ENCODE assay signal across 17 cellular contexts in the genomic region with DNA sequence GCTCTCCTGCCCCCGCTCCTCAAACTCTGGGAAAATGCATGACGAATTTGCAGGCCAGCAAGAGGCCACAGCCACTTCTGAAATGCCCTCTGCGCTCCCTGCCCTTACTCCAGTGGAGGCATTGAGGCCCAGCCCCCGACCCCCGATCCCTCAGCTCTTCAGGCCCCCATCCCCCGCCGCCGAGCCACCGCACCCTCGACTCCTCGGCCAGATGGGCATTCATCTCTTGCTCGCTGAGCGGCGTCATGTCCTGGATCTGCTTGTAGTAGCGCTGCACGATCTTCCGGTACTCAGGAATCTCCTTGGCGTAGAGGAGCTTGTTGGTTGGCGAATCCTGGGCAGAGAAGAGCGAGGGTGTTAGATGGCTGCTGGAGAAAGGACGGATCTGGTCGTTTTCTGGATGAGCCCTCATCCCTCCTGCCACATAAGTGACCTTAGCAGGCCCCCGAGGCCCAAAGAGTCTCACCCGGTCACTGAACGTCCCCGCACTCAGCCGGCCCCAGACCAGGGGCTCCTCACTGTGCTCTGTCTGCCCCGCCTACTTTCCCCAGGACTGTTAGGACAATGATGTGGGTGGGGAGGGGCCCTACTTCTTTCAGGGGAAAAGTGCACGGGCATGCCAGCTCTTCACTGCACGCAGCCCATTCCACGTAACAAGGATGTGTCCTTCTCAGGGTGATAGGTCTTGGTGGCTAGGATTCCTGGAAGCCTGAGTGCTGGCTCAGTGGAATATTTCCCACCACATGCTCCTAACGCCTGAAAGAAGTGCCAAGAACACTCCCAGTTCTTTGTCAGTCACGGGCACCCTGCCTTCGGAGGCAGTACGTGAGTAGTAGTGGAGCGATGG. TPM values are rescaled to one million over a fixed set of nuclear protein-coding genes. Genes with fewer than 3 reads are reported as not detected.
DNase-seq lines count a peak whose midpoint lies in the region; ATAC-seq, FAIRE-seq and TF ChIP-seq lines count a peak whose summit lies in the region.
"Had no signal": no experiment of that assay in that cellular context is flagged by ENCODE, and none has a peak within 500 bp of the region (broad histone marks: within the 10 kb centered on the region; RNA-seq: fewer than 3 reads in every experiment).

No MANE protein-coding gene starts in this region.

- H3K27ac ChIP-seq in esophagus squamous epithelium: peak overlapping the region in 3 of 4 donors; percentile 35 to 86 (median 85)
- peak overlapping the region; percentile 55 for H3K27ac ChIP-seq in upper lobe of right lung
- H3K27ac ChIP-seq in HepG2 (ENCODE audit: extremely low read length, insufficient read depth, low read length): no peak overlapping the region

- H2AFZ ChIP-seq in HepG2 (ENCODE audit: low read length): no peak overlapping the region

- CTCF ChIA-PET in HepG2 (lab: Yijun Ruan, JAX; ENCODE audit: low intra/inter-chr PET ratio, low total read pairs): no interaction called here

- H4K20me1 ChIP-seq in HepG2 (ENCODE audit: insufficient read depth, low read length): no peaks in the 10 kb centered on the region

- H3K4me1 ChIP-seq in esophagus squamous epithelium: peaks cover 14 to 98% (median 41%) of the 10 kb centered on the region in 3 donors
- peaks cover 73% of the 10 kb centered on the region for H3K4me1 ChIP-seq in upper lobe of right lung
- peaks cover 46% of the 10 kb centered on the region for H3K4me1 ChIP-seq in HepG2 (ENCODE audit: insufficient read depth, low read length)

- 74 to 75% methylated on average over 19 to 27 of the region's 36 CpGs for WGBS in esophagus squamous epithelium, 2 donors
- 99% methylated on average over 31 of the region's 36 CpGs for WGBS in HepG2 (ENCODE audit: low lambda C conversion rate)

- H3K4me1 Mint-ChIP-seq in HFFc6 (ENCODE audit: low read depth) (peaks cover 62% of the 10 kb centered on the region), nephron (peaks cover 58% of the 10 kb centered on the region)

- H3K27ac Mint-ChIP-seq in HFFc6 (peak overlapping the region; percentile 97; the same call in 1 of the 2 replicates), nephron (peak overlapping the region; percentile 13 to 72 (median 68))
- H3K27ac Mint-ChIP-seq: CD4-positive, CD25-positive, alpha-beta regulatory T cell; T-helper 2 cell treated with Interferon-gamma antibody and Interleukin-4, amounts not matched to agents 5 μg/mL and 100 μg/mL, for 36 hours had no signal

- TF ChIP-seq EP300 in HepG2 (IDR thresholded peaks at IDR 0.05; ENCODE audit: low read depth in 2 of 2, low read length in 2 of 2): no peak
- TF ChIP-seq EP300 in HepG2 (CRISPR knock-in tag; IDR thresholded peaks at IDR 0.05; ENCODE audit: borderline replicate concordance): no peak

- H3K4me3 Mint-ChIP-seq in HFFc6 (no peak overlapping the region), nephron (no peak overlapping the region)
- H3K4me3 Mint-ChIP-seq: CD4-positive, CD25-positive, alpha-beta regulatory T cell; T-helper 2 cell treated with Interferon-gamma antibody and Interleukin-4, amounts not matched to agents 5 μg/mL and 100 μg/mL, for 36 hours had no signal

- no TSS peak for BruUV-seq in HepG2 (replicated peaks; lab: Mats Ljungman, UMichigan)

- H3K36me3 Mint-ChIP-seq in HFFc6 (ENCODE audit: low read depth) (peaks cover 21% of the 10 kb centered on the region), nephron (ENCODE audit: low read depth) (peaks cover 12% of the 10 kb centered on the region)
- H3K36me3 Mint-ChIP-seq: CD4-positive, CD25-positive, alpha-beta regulatory T cell had no signal

- no peaks in the 10 kb centered on the region for H3K27me3 ChIP-seq in esophagus squamous epithelium
- no peaks in the 10 kb centered on the region for H3K27me3 ChIP-seq in upper lobe of right lung
- H3K27me3 ChIP-seq in HepG2 (ENCODE audit: control insufficient read depth in 1 of 2, insufficient read depth in 2 of 2, low read length in 2 of 2): no peaks in the 10 kb centered on the region; a peak in 1 of 5 replicates
- H3K27me3 ChIP-seq: MG63 had no signal

- H3K79me2 ChIP-seq in HepG2 (ENCODE audit: insufficient read depth, low read length): no peaks in the 10 kb centered on the region

- ATAC-seq in upper lobe of right lung (no peak), HG02885 (IDR thresholded peaks at IDR 0.05; ENCODE audit: poor library complexity, unreplicated experiment) (no peak), HepG2 (no peak)
- ATAC-seq: HCT116 had no signal

- intact Hi-C loops in esophagus squamous epithelium (cut with DNase I) (no loop called here), upper lobe of right lung (cut with DNase I) (no loop called here), HepG2 (cut with micrococcal nuclease; ENCODE audit: unreplicated experiment) (loop anchor here (10.0 kb wide), 1 partner anchor 62 kb away; no protein-coding TSS in a partner anchor)

- TF ChIP-seq CTCF in HFFc6 (IDR thresholded peaks at IDR 0.05): no peak
- no peak for TF ChIP-seq CTCF in esophagus squamous epithelium (IDR thresholded peaks at IDR 0.05)
- no peak for TF ChIP-seq CTCF in nephron (IDR thresholded peaks at IDR 0.05; ENCODE audit: unreplicated experiment in 3 of 3)
- TF ChIP-seq CTCF in upper lobe of right lung (IDR thresholded peaks at IDR 0.05): no peak
- no peak for TF ChIP-seq CTCF in HepG2 (CRISPR knock-in tag; IDR thresholded peaks at IDR 0.05)

- no peak for DNase-seq in HFFc6
- no peak for DNase-seq in esophagus squamous epithelium (lab: John Stamatoyannopoulos, UW)
- no peak for DNase-seq in upper lobe of right lung
- no peak for DNase-seq in NCI-H1694 treated with DMSO at 0.1 percent for 48 hours (lab: John Stamatoyannopoulos, UW)
- DNase-seq in HepG2 (ENCODE audit: low spot score): no peak
- DNase-seq: activated CD4-positive, alpha-beta T cell treated with anti-CD3 and anti-CD28 coated beads, Interleukin-2, amount 50 U/mL, for 1 hour; CD4-positive, CD25-positive, alpha-beta regulatory T cell; MG63; NCI-H2081; NCI-H82; RPMI8226 had no signal

- H3K4me3 ChIP-seq in esophagus squamous epithelium (no peak overlapping the region), upper lobe of right lung (no peak overlapping the region), HepG2 (replicated peaks in 1 of 3; ENCODE audit: insufficient read depth in 1 of 3, low read depth in 2 of 3, low read length in 3 of 3) (no peak overlapping the region)
- H3K4me3 ChIP-seq: MG63 had no signal

- no peak overlapping the region for H3K9ac ChIP-seq in HepG2 (ENCODE audit: insufficient read depth, low read depth, low read length)

- no peak for FAIRE-seq in HepG2 (lab: Jason Lieb, UNC)
- FAIRE-seq: endometrium had no signal

- H3K27me3 Mint-ChIP-seq in HFFc6 (ENCODE audit: insufficient read depth) (peaks cover 9% of the 10 kb centered on the region), nephron (ENCODE audit: low read depth) (peaks cover 3% of the 10 kb centered on the region)

- no peak for TF ChIP-seq RAD21 in HepG2 (CRISPR knock-in tag; IDR thresholded peaks at IDR 0.05)

- in situ Hi-C loops in HepG2 (cut with HindIII; ENCODE audit: extremely low pct_ligation_motif_present, low pct_unique_long_range_greater_than_20kb): no loop called here

- TF ChIP-seq POLR2A in esophagus squamous epithelium (IDR thresholded peaks at IDR 0.05): no peak
- 0 out of 4 replicates have a peak, but pooled peaks of 1 of the 2 experiments have one; percentile 12 for TF ChIP-seq POLR2A in HepG2 (IDR thresholded peaks at IDR 0.05; ENCODE audit: insufficient read depth in 1 of 2, low read depth in 2 of 2, low read length in 2 of 2)

- POLR2A ChIA-PET in HepG2 (lab: Yijun Ruan, JAX): interaction anchor here (1.6 kb wide), 1 partner anchor 39 kb away, joined by 10 read pairs; no protein-coding TSS in a partner anchor

- peaks cover 0 to 43% (median 0%) of the 10 kb centered on the region in 3 donors for H3K36me3 ChIP-seq in esophagus squamous epithelium
- H3K36me3 ChIP-seq in upper lobe of right lung: peaks cover 69% of the 10 kb centered on the region
- H3K36me3 ChIP-seq in HepG2 (replicated peaks in 1 of 2; ENCODE audit: control insufficient read depth in 1 of 2, insufficient read depth in 2 of 2, low read length in 2 of 2): peaks cover 9 to 12% of the 10 kb centered on the region in 2 experiments; a peak in 3 of 5 replicates

- H3K9me3 Mint-ChIP-seq in HFFc6 (no peaks in the 10 kb centered on the region), nephron (no peaks in the 10 kb centered on the region)
- H3K9me3 Mint-ChIP-seq: CD4-positive, CD25-positive, alpha-beta regulatory T cell; T-helper 2 cell treated with Interferon-gamma antibody and Interleukin-4, amounts not matched to agents 5 μg/mL and 100 μg/mL, for 36 hours had no signal

- no peaks in the 10 kb centered on the region for H3K9me3 ChIP-seq in esophagus squamous epithelium
- no peaks in the 10 kb centered on the region for H3K9me3 ChIP-seq in upper lobe of right lung
- no peaks in the 10 kb centered on the region for H3K9me3 ChIP-seq in HepG2 (ENCODE audit: low read length)
- H3K9me3 ChIP-seq: MG63 had no signal

- no peak overlapping the region for H3K4me2 ChIP-seq in HepG2 (ENCODE audit: low read depth, low read length)

RNA-seq across cellular contexts. Expression of a gene that starts 14.1 kb away (rescaled TPM):
- not detected for total RNA-seq in HFFc6 (2021; fragmentation: NEBNext Ultra II Directional; extraction: Animal tissue kit (Norgen Biotek cat#: 25700))
- total RNA-seq in esophagus squamous epithelium: not detected
- total RNA-seq in upper lobe of right lung: not detected
- total RNA-seq in HepG2 (2016; rRNA removed; fragmentation: Illumina TruSeq; extraction: Trizol): not detected in 2 replicates
- total RNA-seq in HepG2 (2016; cell fraction: cytosol; rRNA removed; fragmentation: Illumina TruSeq; extraction: Trizol; ENCODE audit: low read depth): not detected in 2 replicates
- total RNA-seq in HepG2 (2016; cell fraction: insoluble cytoplasmic fraction; rRNA removed; fragmentation: Illumina TruSeq; extraction: Trizol): not detected in 2 replicates
- total RNA-seq in HepG2 (2016; cell fraction: membrane; rRNA removed; fragmentation: Illumina TruSeq; extraction: Trizol): not detected in 2 replicates
- not detected in 2 replicates for total RNA-seq in HepG2 (2016; cell fraction: nucleus; rRNA removed; fragmentation: Illumina TruSeq; extraction: Trizol)
- polyA plus RNA-seq in HepG2 (2011; rRNA removed): 0.08 TPM in 1 of 2 replicates, not detected in the other
- polyA plus RNA-seq in HepG2 (2011; cell fraction: cytosol; rRNA removed): 0.09 and 0.12 TPM in 2 replicates
- polyA plus RNA-seq in HepG2 (2011; cell fraction: nucleus; rRNA removed): not detected in 2 replicates
- not detected in 2 replicates for polyA plus RNA-seq in HepG2 (2012)
- polyA plus RNA-seq in HepG2 (2016; cell fraction: cytosol; fragmentation: Illumina TruSeq; extraction: Trizol; ENCODE audit: low read depth): not detected in 2 replicates
- not detected in 2 replicates for polyA plus RNA-seq in HepG2 (2016; cell fraction: insoluble cytoplasmic fraction; fragmentation: Illumina TruSeq; extraction: Trizol; ENCODE audit: low read depth)
- not detected in 2 replicates for polyA plus RNA-seq in HepG2 (2016; cell fraction: membrane; fragmentation: Illumina TruSeq; extraction: Trizol; ENCODE audit: low read depth)
- not detected in 2 replicates for polyA plus RNA-seq in HepG2 (2016; cell fraction: nucleus; fragmentation: Illumina TruSeq; extraction: Trizol; ENCODE audit: insufficient read depth, low read depth)
- not detected in 2 replicates for polyA minus RNA-seq in HepG2 (2011; rRNA and poly(A)+ RNA removed; ENCODE audit: low replicate concordance)
- polyA minus RNA-seq in HepG2 (2011; cell fraction: cytosol; rRNA and poly(A)+ RNA removed): not detected in 2 replicates
- not detected in 2 replicates for polyA minus RNA-seq in HepG2 (2011; cell fraction: nucleus; rRNA and poly(A)+ RNA removed)
- total RNA-seq: CD4-positive, CD25-positive, alpha-beta regulatory T cell; lower leg skin had no signal
- polyA plus RNA-seq: CD4-positive, CD25-positive, alpha-beta regulatory T cell had no signal

RNA-seq across cellular contexts. Expression of a gene that starts 28.7 kb away (rescaled TPM):
- not detected for total RNA-seq in HFFc6 (2021; fragmentation: NEBNext Ultra II Directional; extraction: Animal tissue kit (Norgen Biotek cat#: 25700))
- total RNA-seq in esophagus squamous epithelium: not detected
- not detected for total RNA-seq in upper lobe of right lung
- not detected in 2 replicates for total RNA-seq in HepG2 (2016; rRNA removed; fragmentation: Illumina TruSeq; extraction: Trizol)
- not detected in 2 replicates for total RNA-seq in HepG2 (2016; cell fraction: cytosol; rRNA removed; fragmentation: Illumina TruSeq; extraction: Trizol; ENCODE audit: low read depth)
- not detected in 2 replicates for total RNA-seq in HepG2 (2016; cell fraction: insoluble cytoplasmic fraction; rRNA removed; fragmentation: Illumina TruSeq; extraction: Trizol)
- total RNA-seq in HepG2 (2016; cell fraction: membrane; rRNA removed; fragmentation: Illumina TruSeq; extraction: Trizol): not detected in 2 replicates
- total RNA-seq in HepG2 (2016; cell fraction: nucleus; rRNA removed; fragmentation: Illumina TruSeq; extraction: Trizol): not detected in 2 replicates
- not detected in 2 replicates for polyA plus RNA-seq in HepG2 (2011; rRNA removed)
- polyA plus RNA-seq in HepG2 (2011; cell fraction: cytosol; rRNA removed): not detected in 2 replicates
- polyA plus RNA-seq in HepG2 (2011; cell fraction: nucleus; rRNA removed): 0.05 TPM in 1 of 2 replicates, not detected in the other
- polyA plus RNA-seq in HepG2 (2012): not detected in 2 replicates
- not detected in 2 replicates for polyA plus RNA-seq in HepG2 (2016; cell fraction: cytosol; fragmentation: Illumina TruSeq; extraction: Trizol; ENCODE audit: low read depth)
- polyA plus RNA-seq in HepG2 (2016; cell fraction: insoluble cytoplasmic fraction; fragmentation: Illumina TruSeq; extraction: Trizol; ENCODE audit: low read depth): not detected in 2 replicates
- polyA plus RNA-seq in HepG2 (2016; cell fraction: membrane; fragmentation: Illumina TruSeq; extraction: Trizol; ENCODE audit: low read depth): not detected in 2 replicates
- polyA plus RNA-seq in HepG2 (2016; cell fraction: nucleus; fragmentation: Illumina TruSeq; extraction: Trizol; ENCODE audit: insufficient read depth, low read depth): not detected in 2 replicates
- polyA minus RNA-seq in HepG2 (2011; rRNA and poly(A)+ RNA removed; ENCODE audit: low replicate concordance): not detected in 2 replicates
- not detected in 2 replicates for polyA minus RNA-seq in HepG2 (2011; cell fraction: cytosol; rRNA and poly(A)+ RNA removed)
- not detected in 2 replicates for polyA minus RNA-seq in HepG2 (2011; cell fraction: nucleus; rRNA and poly(A)+ RNA removed)
- total RNA-seq: CD4-positive, CD25-positive, alpha-beta regulatory T cell; lower leg skin had no signal
- polyA plus RNA-seq: CD4-positive, CD25-positive, alpha-beta regulatory T cell had no signal

RNA-seq across cellular contexts. Expression of a gene that starts 49.4 kb away (rescaled TPM):
- 100 to 1,000 TPM in 5 of 6 experiments, 10 to 100 TPM in 1; 86.7 to 118 (median 108) TPM for total RNA-seq in HFFc6 (2021; fragmentation: NEBNext Ultra II Directional; extraction: Animal tissue kit (Norgen Biotek cat#: 25700))
- total RNA-seq in esophagus squamous epithelium (10 to 100 TPM in 3 of 4 donors, 1 to 10 TPM in 1; 4.5 to 66.0 (median 24.4) TPM), upper lobe of right lung (284 TPM), HepG2 (2016; rRNA removed; fragmentation: Illumina TruSeq; extraction: Trizol) (15.9 and 25.3 TPM in 2 replicates)
- 6.6 and 10.2 TPM in 2 replicates for total RNA-seq in HepG2 (2016; cell fraction: cytosol; rRNA removed; fragmentation: Illumina TruSeq; extraction: Trizol; ENCODE audit: low read depth)
- 17.4 and 18.7 TPM in 2 replicates for total RNA-seq in HepG2 (2016; cell fraction: insoluble cytoplasmic fraction; rRNA removed; fragmentation: Illumina TruSeq; extraction: Trizol)
- total RNA-seq in HepG2 (2016; cell fraction: membrane; rRNA removed; fragmentation: Illumina TruSeq; extraction: Trizol): 20.1 and 23.5 TPM in 2 replicates
- 31.2 and 42.9 TPM in 2 replicates for total RNA-seq in HepG2 (2016; cell fraction: nucleus; rRNA removed; fragmentation: Illumina TruSeq; extraction: Trizol)
- polyA plus RNA-seq in HepG2 (2011; rRNA removed): 42.0 and 51.9 TPM in 2 replicates
- 32.8 and 38.1 TPM in 2 replicates for polyA plus RNA-seq in HepG2 (2011; cell fraction: cytosol; rRNA removed)
- 227 and 266 TPM in 2 replicates for polyA plus RNA-seq in HepG2 (2011; cell fraction: nucleus; rRNA removed)
- 48.7 and 95.9 TPM in 2 replicates for polyA plus RNA-seq in HepG2 (2012)
- polyA plus RNA-seq in HepG2 (2016; cell fraction: cytosol; fragmentation: Illumina TruSeq; extraction: Trizol; ENCODE audit: low read depth): 4.4 and 4.6 TPM in 2 replicates
- 20.5 and 26.7 TPM in 2 replicates for polyA plus RNA-seq in HepG2 (2016; cell fraction: insoluble cytoplasmic fraction; fragmentation: Illumina TruSeq; extraction: Trizol; ENCODE audit: low read depth)
- polyA plus RNA-seq in HepG2 (2016; cell fraction: membrane; fragmentation: Illumina TruSeq; extraction: Trizol; ENCODE audit: low read depth): 14.3 and 14.5 TPM in 2 replicates
- 87.9 and 89.2 TPM in 2 replicates for polyA plus RNA-seq in HepG2 (2016; cell fraction: nucleus; fragmentation: Illumina TruSeq; extraction: Trizol; ENCODE audit: insufficient read depth, low read depth)
- polyA minus RNA-seq in HepG2 (2011; rRNA and poly(A)+ RNA removed; ENCODE audit: low replicate concordance): 25.6 and 59.9 TPM in 2 replicates
- 30.9 and 54.1 TPM in 2 replicates for polyA minus RNA-seq in HepG2 (2011; cell fraction: cytosol; rRNA and poly(A)+ RNA removed)
- 61.7 and 71.7 TPM in 2 replicates for polyA minus RNA-seq in HepG2 (2011; cell fraction: nucleus; rRNA and poly(A)+ RNA removed)
